ENCODE assay signal across 10 cellular contexts in genomic region chrX:48541140-48541814, GRCh38. TPM values are rescaled to one million over a fixed set of nuclear protein-coding genes. Genes with fewer than 3 reads are reported as not detected.
DNase-seq lines count a peak whose midpoint lies in the region; ATAC-seq and TF ChIP-seq lines count a peak whose summit lies in the region.
"Had no signal": no experiment of that assay in that cellular context is flagged by ENCODE, and none has a peak within 500 bp of the region (broad histone marks: within the 10 kb centered on the region; RNA-seq: fewer than 3 reads in every experiment).

No MANE protein-coding gene starts in this region.

- peaks cover 17% of the 10 kb centered on the region for H3K4me1 Mint-ChIP-seq in Calu3 (ENCODE audit: low read depth, unreplicated experiment)
- peaks cover 10% of the 10 kb centered on the region for H3K4me1 Mint-ChIP-seq in HFFc6 (ENCODE audit: low read depth)
- H3K4me1 Mint-ChIP-seq in activated T-helper 1 cell treated with anti-CD3 and anti-CD28 coated beads, Interleukin-12 subunit alpha, Interleukin-12 subunit beta, Interleukin-2, Interleukin-4 antibody, amounts not matched to agents 30 ng/mL and 10 ng/mL and 1 ng/mL, durations not matched to agents 14 hours and 24 hours and 36 hours (ENCODE audit: low read depth): peaks cover 17% of the 10 kb centered on the region
- peaks cover 19 to 20% of the 10 kb centered on the region in 2 donors for H3K4me1 Mint-ChIP-seq in natural killer cell treated with Interleukin-12 subunit alpha and Interleukin-12 subunit beta and Interleukin-15 and Interleukin-18, amount 100 ng/mL, for 72 hours (ENCODE audit: low read depth in 2 of 2)

- H3K4me3 Mint-ChIP-seq in Calu3 (ENCODE audit: low read depth, unreplicated experiment) (peak overlapping the region; percentile 74), HFFc6 (0 out of 2 replicates have a peak overlapping the region, but pooled peaks have one; percentile 37)
- H3K4me3 Mint-ChIP-seq in activated T-helper 1 cell treated with anti-CD3 and anti-CD28 coated beads, Interleukin-12 subunit alpha, Interleukin-12 subunit beta, Interleukin-2, Interleukin-4 antibody, amounts not matched to agents 30 ng/mL and 10 ng/mL and 1 ng/mL, durations not matched to agents 14 hours and 24 hours and 36 hours: peak overlapping the region; percentile 94
- H3K4me3 Mint-ChIP-seq in natural killer cell treated with Interleukin-12 subunit alpha and Interleukin-12 subunit beta and Interleukin-15 and Interleukin-18, amount 100 ng/mL, for 72 hours: peak overlapping the region; percentile 96

- H3K27me3 Mint-ChIP-seq in Calu3 (ENCODE audit: unreplicated experiment): no peaks in the 10 kb centered on the region
- no peaks in the 10 kb centered on the region; the same call in 1 of the 2 replicates for H3K27me3 Mint-ChIP-seq in HFFc6 (ENCODE audit: insufficient read depth)
- no peaks in the 10 kb centered on the region for H3K27me3 Mint-ChIP-seq in activated T-helper 1 cell treated with anti-CD3 and anti-CD28 coated beads, Interleukin-12 subunit alpha, Interleukin-12 subunit beta, Interleukin-2, Interleukin-4 antibody, amounts not matched to agents 30 ng/mL and 10 ng/mL and 1 ng/mL, durations not matched to agents 14 hours and 24 hours and 36 hours (ENCODE audit: insufficient read depth)
- H3K27me3 Mint-ChIP-seq in natural killer cell treated with Interleukin-12 subunit alpha and Interleukin-12 subunit beta and Interleukin-15 and Interleukin-18, amount 100 ng/mL, for 72 hours: no peaks in the 10 kb centered on the region

- intact Hi-C loops in Calu3 (cut with micrococcal nuclease; ENCODE audit: unreplicated experiment): no loop called here
- intact Hi-C loops in activated T-helper 1 cell treated with anti-CD3 and anti-CD28 coated beads, Interleukin-12 subunit alpha, Interleukin-12 subunit beta, Interleukin-2, Interleukin-4 antibody, amounts not matched to agents 30 ng/mL and 10 ng/mL and 1 ng/mL, durations not matched to agents 14 hours and 24 hours and 36 hours (cut with micrococcal nuclease): loop anchor here (5.0 kb wide), 1 partner anchor 34 kb away; the partner anchor contains the start of gene PORCN

- no peak for ATAC-seq in natural killer cell treated with Interleukin-12 subunit alpha and Interleukin-12 subunit beta and Interleukin-15 and Interleukin-18, amount 100 ng/mL, for 72 hours
- no peak for ATAC-seq in HG03095 (IDR thresholded peaks at IDR 0.05; ENCODE audit: unreplicated experiment)
- ATAC-seq: K562 had no signal

- CTCF ChIA-PET in Calu3 (lab: Charles Lee): no interaction called here

- H3K27ac Mint-ChIP-seq in Calu3 (ENCODE audit: unreplicated experiment) (no peak overlapping the region), HFFc6 (no peak overlapping the region)
- peak overlapping the region; percentile 71 for H3K27ac Mint-ChIP-seq in activated T-helper 1 cell treated with anti-CD3 and anti-CD28 coated beads, Interleukin-12 subunit alpha, Interleukin-12 subunit beta, Interleukin-2, Interleukin-4 antibody, amounts not matched to agents 30 ng/mL and 10 ng/mL and 1 ng/mL, durations not matched to agents 14 hours and 24 hours and 36 hours
- H3K27ac Mint-ChIP-seq in natural killer cell treated with Interleukin-12 subunit alpha and Interleukin-12 subunit beta and Interleukin-15 and Interleukin-18, amount 100 ng/mL, for 72 hours: peak overlapping the region; percentile 86

- H3K9me3 Mint-ChIP-seq in Calu3 (ENCODE audit: low read depth, unreplicated experiment) (no peaks in the 10 kb centered on the region), HFFc6 (no peaks in the 10 kb centered on the region)
- H3K9me3 Mint-ChIP-seq in activated T-helper 1 cell treated with anti-CD3 and anti-CD28 coated beads, Interleukin-12 subunit alpha, Interleukin-12 subunit beta, Interleukin-2, Interleukin-4 antibody, amounts not matched to agents 30 ng/mL and 10 ng/mL and 1 ng/mL, durations not matched to agents 14 hours and 24 hours and 36 hours: no peaks in the 10 kb centered on the region
- H3K9me3 Mint-ChIP-seq in natural killer cell treated with Interleukin-12 subunit alpha and Interleukin-12 subunit beta and Interleukin-15 and Interleukin-18, amount 100 ng/mL, for 72 hours: no peaks in the 10 kb centered on the region

- TF ChIP-seq CTCF in Calu3 (IDR thresholded peaks at IDR 0.05; ENCODE audit: unreplicated experiment) (no peak), HFFc6 (IDR thresholded peaks at IDR 0.05) (no peak)

- peaks cover 23% of the 10 kb centered on the region for H3K36me3 Mint-ChIP-seq in Calu3 (ENCODE audit: insufficient read depth, unreplicated experiment)
- peaks cover 9% of the 10 kb centered on the region; the same call in 1 of the 2 replicates for H3K36me3 Mint-ChIP-seq in HFFc6 (ENCODE audit: low read depth)
- peaks cover 11% of the 10 kb centered on the region for H3K36me3 Mint-ChIP-seq in activated T-helper 1 cell treated with anti-CD3 and anti-CD28 coated beads, Interleukin-12 subunit alpha, Interleukin-12 subunit beta, Interleukin-2, Interleukin-4 antibody, amounts not matched to agents 30 ng/mL and 10 ng/mL and 1 ng/mL, durations not matched to agents 14 hours and 24 hours and 36 hours (ENCODE audit: low read depth)
- peaks cover 5% of the 10 kb centered on the region for H3K36me3 Mint-ChIP-seq in natural killer cell treated with Interleukin-12 subunit alpha and Interleukin-12 subunit beta and Interleukin-15 and Interleukin-18, amount 100 ng/mL, for 72 hours

- no peak for DNase-seq in Calu3
- no peak for DNase-seq in HFFc6
- DNase-seq in activated T-helper 1 cell treated with anti-CD3 and anti-CD28 coated beads, Interleukin-12 subunit alpha, Interleukin-12 subunit beta, Interleukin-2, Interleukin-4 antibody, amounts not matched to agents 30 ng/mL and 10 ng/mL and 1 ng/mL, durations not matched to agents 14 hours and 24 hours and 36 hours (ENCODE audit: low spot score): no peak
- DNase-seq in natural killer cell treated with Interleukin-12 subunit alpha and Interleukin-12 subunit beta and Interleukin-15 and Interleukin-18, amount 100 ng/mL, for 72 hours (ENCODE audit: low spot score): no peak
- DNase-seq in NCI-H2081 treated with DMSO at 0.1 percent for 48 hours (lab: John Stamatoyannopoulos, UW): no peak
- DNase-seq in superior temporal gyrus (ENCODE audit: extremely low spot score): no peak
- DNase-seq: OCI-M1, substantia nigra had no signal

- BruUV-seq in Calu3 (replicated peaks; lab: Mats Ljungman, UMichigan): no TSS peak

RNA-seq across cellular contexts. Expression of gene TBC1D25, which starts 1.8 kb away (rescaled TPM):
- total RNA-seq in Calu3 (2022): 18.2 and 19.4 TPM in 2 replicates
- 10 to 100 TPM; 13.0 to 15.3 (median 13.8) TPM for total RNA-seq in HFFc6 (2021; fragmentation: NEBNext Ultra II Directional; extraction: Animal tissue kit (Norgen Biotek cat#: 25700))
- 13.5 and 16.0 TPM in 2 replicates for total RNA-seq in activated T-helper 1 cell treated with anti-CD3 and anti-CD28 coated beads, Interleukin-12 subunit alpha, Interleukin-12 subunit beta, Interleukin-2, Interleukin-4 antibody, amounts not matched to agents 30 ng/mL and 10 ng/mL and 1 ng/mL, durations not matched to agents 14 hours and 24 hours and 36 hours
- 10 to 100 TPM; 31.8 to 37.0 TPM for total RNA-seq in natural killer cell treated with Interleukin-12 subunit alpha and Interleukin-12 subunit beta and Interleukin-15 and Interleukin-18, amount 100 ng/mL, for 72 hours

RNA-seq across cellular contexts. Expression of gene EBP, which starts 19.7 kb away (rescaled TPM):
- 159 and 186 TPM in 2 replicates for total RNA-seq in Calu3 (2022)
- total RNA-seq in HFFc6 (2021; fragmentation: NEBNext Ultra II Directional; extraction: Animal tissue kit (Norgen Biotek cat#: 25700)): 10 to 100 TPM; 26.0 to 42.2 (median 39.1) TPM
- total RNA-seq in activated T-helper 1 cell treated with anti-CD3 and anti-CD28 coated beads, Interleukin-12 subunit alpha, Interleukin-12 subunit beta, Interleukin-2, Interleukin-4 antibody, amounts not matched to agents 30 ng/mL and 10 ng/mL and 1 ng/mL, durations not matched to agents 14 hours and 24 hours and 36 hours: 164 and 178 TPM in 2 replicates
- 100 to 1,000 TPM; 380 to 399 TPM for total RNA-seq in natural killer cell treated with Interleukin-12 subunit alpha and Interleukin-12 subunit beta and Interleukin-15 and Interleukin-18, amount 100 ng/mL, for 72 hours

RNA-seq across cellular contexts. Expression of gene PORCN, which starts 32.5 kb away (rescaled TPM):
- 15.6 and 19.3 TPM in 2 replicates for total RNA-seq in Calu3 (2022)
- total RNA-seq in HFFc6 (2021; fragmentation: NEBNext Ultra II Directional; extraction: Animal tissue kit (Norgen Biotek cat#: 25700)): 10 to 100 TPM in 4 of 6 experiments, 1 to 10 TPM in 2; 9.0 to 13.8 (median 10.7) TPM
- 13.6 and 15.1 TPM in 2 replicates for total RNA-seq in activated T-helper 1 cell treated with anti-CD3 and anti-CD28 coated beads, Interleukin-12 subunit alpha, Interleukin-12 subunit beta, Interleukin-2, Interleukin-4 antibody, amounts not matched to agents 30 ng/mL and 10 ng/mL and 1 ng/mL, durations not matched to agents 14 hours and 24 hours and 36 hours
- 10 to 100 TPM; 25.9 to 31.0 TPM for total RNA-seq in natural killer cell treated with Interleukin-12 subunit alpha and Interleukin-12 subunit beta and Interleukin-15 and Interleukin-18, amount 100 ng/mL, for 72 hours

RNA-seq across cellular contexts. Expression of gene RBM3, which starts 33.0 kb away (rescaled TPM):
- total RNA-seq in Calu3 (2022): 218 and 248 TPM in 2 replicates
- 100 to 1,000 TPM; 151 to 471 (median 406) TPM for total RNA-seq in HFFc6 (2021; fragmentation: NEBNext Ultra II Directional; extraction: Animal tissue kit (Norgen Biotek cat#: 25700))
- 318 and 338 TPM in 2 replicates for total RNA-seq in activated T-helper 1 cell treated with anti-CD3 and anti-CD28 coated beads, Interleukin-12 subunit alpha, Interleukin-12 subunit beta, Interleukin-2, Interleukin-4 antibody, amounts not matched to agents 30 ng/mL and 10 ng/mL and 1 ng/mL, durations not matched to agents 14 hours and 24 hours and 36 hours
- 100 to 1,000 TPM; 329 to 362 TPM for total RNA-seq in natural killer cell treated with Interleukin-12 subunit alpha and Interleukin-12 subunit beta and Interleukin-15 and Interleukin-18, amount 100 ng/mL, for 72 hours

RNA-seq across cellular contexts. Expression of gene WDR13, which starts 56.0 kb away (rescaled TPM):
- total RNA-seq in Calu3 (2022): 68.4 and 81.2 TPM in 2 replicates
- total RNA-seq in HFFc6 (2021; fragmentation: NEBNext Ultra II Directional; extraction: Animal tissue kit (Norgen Biotek cat#: 25700)): 10 to 100 TPM; 64.3 to 87.2 (median 71.8) TPM
- total RNA-seq in activated T-helper 1 cell treated with anti-CD3 and anti-CD28 coated beads, Interleukin-12 subunit alpha, Interleukin-12 subunit beta, Interleukin-2, Interleukin-4 antibody, amounts not matched to agents 30 ng/mL and 10 ng/mL and 1 ng/mL, durations not matched to agents 14 hours and 24 hours and 36 hours: 36.3 and 36.5 TPM in 2 replicates
- 10 to 100 TPM; 39.7 to 64.7 TPM for total RNA-seq in natural killer cell treated with Interleukin-12 subunit alpha and Interleukin-12 subunit beta and Interleukin-15 and Interleukin-18, amount 100 ng/mL, for 72 hours

Comparison
In these comparisons a context has a peak if more than half of its experiments do, and no peak if none do; other contexts are left out.
1. H3K27ac Mint-ChIP-seq: peak in activated T-helper 1 cell treated with anti-CD3 and anti-CD28 coated beads, Interleukin-12 subunit alpha, Interleukin-12 subunit beta, Interleukin-2, Interleukin-4 antibody, amounts not matched to agents 30 ng/mL and 10 ng/mL and 1 ng/mL, durations not matched to agents 14 hours and 24 hours and 36 hours (single experiment) and natural killer cell treated with Interleukin-12 subunit alpha and Interleukin-12 subunit beta and Interleukin-15 and Interleukin-18, amount 100 ng/mL, for 72 hours (2 of 2); none in Calu3 (single experiment) and HFFc6 (single experiment).
2. H3K4me3 Mint-ChIP-seq: peak in every context shown above with its lines; median percentile 96 in natural killer cell treated with Interleukin-12 subunit alpha and Interleukin-12 subunit beta and Interleukin-15 and Interleukin-18, amount 100 ng/mL, for 72 hours; 94 in activated T-helper 1 cell treated with anti-CD3 and anti-CD28 coated beads, Interleukin-12 subunit alpha, Interleukin-12 subunit beta, Interleukin-2, Interleukin-4 antibody, amounts not matched to agents 30 ng/mL and 10 ng/mL and 1 ng/mL, durations not matched to agents 14 hours and 24 hours and 36 hours; 74 in Calu3; 37 in HFFc6.